Comparison of ENCODE assay signal across 16 cellular contexts in genomic region chrX:129782015-129782495, GRCh38. TPM values are rescaled to one million over a fixed set of nuclear protein-coding genes. Genes with fewer than 3 reads are reported as not detected.
DNase-seq lines count a peak whose midpoint lies in the region; ATAC-seq and TF ChIP-seq lines count a peak whose summit lies in the region.
"Had no signal": no experiment of that assay in that cellular context is flagged by ENCODE, and none has a peak within 500 bp of the region (broad histone marks: within the 10 kb centered on the region; RNA-seq: fewer than 3 reads in every experiment).

No MANE protein-coding gene starts in this region.

- H3K4me3 Mint-ChIP-seq in activated naive CD4-positive, alpha-beta T cell treated with anti-CD3 and anti-CD28 coated beads, Interleukin-2, amount 10 ng/mL, durations not matched to agents 7 days and 5 days: peak overlapping the region; percentile 94
- H3K4me3 Mint-ChIP-seq in dendritic cell treated with granulocyte-macrophage colony-stimulating factor and Interleukin-4, amounts not matched to agents 40 ng/mL and 50 ng/mL, for 4 days: peak overlapping the region; percentile 96
- H3K4me3 Mint-ChIP-seq: endodermal cell, H9 had no signal

- peaks cover 64% of the 10 kb centered on the region for H3K36me3 Mint-ChIP-seq in activated naive CD4-positive, alpha-beta T cell treated with anti-CD3 and anti-CD28 coated beads, Interleukin-2, amount 10 ng/mL, durations not matched to agents 7 days and 5 days
- H3K36me3 Mint-ChIP-seq in dendritic cell treated with granulocyte-macrophage colony-stimulating factor and Interleukin-4, amounts not matched to agents 40 ng/mL and 50 ng/mL, for 4 days (ENCODE audit: low read depth): peaks cover 66% of the 10 kb centered on the region

- BruUV-seq in OCI-LY7 (replicated peaks; lab: Mats Ljungman, UMichigan): no TSS peak

- no peak for DNase-seq in activated naive CD4-positive, alpha-beta T cell treated with anti-CD3 and anti-CD28 coated beads, Interleukin-2, amount 10 ng/mL, durations not matched to agents 7 days and 5 days
- DNase-seq in activated naive CD4-positive, alpha-beta T cell treated with Interleukin-2 at 50 U/mL for 16 hours: no peak
- DNase-seq in OCI-LY7 (ENCODE audit: low spot score): no peak
- DNase-seq in upper lobe of left lung: no peak
- no peak for DNase-seq in COR-L47 (lab: John Stamatoyannopoulos, UW)
- no peak for DNase-seq in NCI-H774 (lab: John Stamatoyannopoulos, UW)
- DNase-seq in T-helper 9 cell: no peak
- DNase-seq: DMS79 treated with DMSO at 0.1 percent for 48 hours, foreskin melanocyte, H9, NCI-H2171, PC-9, uterus had no signal

- H3K27me3 Mint-ChIP-seq in activated naive CD4-positive, alpha-beta T cell treated with anti-CD3 and anti-CD28 coated beads, Interleukin-2, amount 10 ng/mL, durations not matched to agents 7 days and 5 days: no peaks in the 10 kb centered on the region
- no peaks in the 10 kb centered on the region for H3K27me3 Mint-ChIP-seq in dendritic cell treated with granulocyte-macrophage colony-stimulating factor and Interleukin-4, amounts not matched to agents 40 ng/mL and 50 ng/mL, for 4 days

- 67 to 71% methylated on average over 2 to 5 of the region's 5 CpGs for WGBS in upper lobe of left lung, 2 donors

- no peaks in the 10 kb centered on the region for H3K9me3 ChIP-seq in OCI-LY7 (ENCODE audit: low read length)
- no peaks in the 10 kb centered on the region for H3K9me3 ChIP-seq in upper lobe of left lung
- H3K9me3 ChIP-seq: mucosa of descending colon, uterus had no signal

- H3K4me2 ChIP-seq in OCI-LY7 (ENCODE audit: low read length): peak overlapping the region; percentile 100
- H3K4me2 ChIP-seq: PC-9 had no signal

- H3K27ac ChIP-seq in OCI-LY7 (ENCODE audit: low read depth, low read length, poor library complexity, severe bottlenecking): peak overlapping the region; percentile 99
- H3K27ac ChIP-seq in upper lobe of left lung: peak overlapping the region in 3 of 4 donors; percentile 53 to 82 (median 82)
- H3K27ac ChIP-seq: PC-9, uterus had no signal

- TF ChIP-seq CTCF in OCI-LY7 (conservative IDR thresholded peaks at IDR 0.05; ENCODE audit: low read length): no peak
- no peak for TF ChIP-seq CTCF in upper lobe of left lung (IDR thresholded peaks at IDR 0.05)

- H3K79me2 ChIP-seq in OCI-LY7 (ENCODE audit: insufficient read depth, low read depth, low read length): peaks cover 84% of the 10 kb centered on the region

- H2AFZ ChIP-seq in OCI-LY7 (ENCODE audit: low read length): no peak overlapping the region
- H2AFZ ChIP-seq: PC-9 had no signal

- CTCF ChIA-PET in activated naive CD4-positive, alpha-beta T cell treated with anti-CD3 and anti-CD28 coated beads, Interleukin-2, amount 10 ng/mL, durations not matched to agents 7 days and 5 days (lab: Charles Lee): interaction anchor here (1.2 to 6.1 kb wide), 8 partner anchors 10 to 142 kb away, joined by 3 to 39 read pairs (median 14); no protein-coding TSS in a partner anchor
- CTCF ChIA-PET in OCI-LY7 (lab: Charles Lee; ENCODE audit: unreplicated experiment): interaction anchor here (0.7 to 2.1 kb wide), 3 partner anchors 10 to 177 kb away, joined by 3 to 9 read pairs (median 7); no protein-coding TSS in a partner anchor

- H3K36me3 ChIP-seq in OCI-LY7 (ENCODE audit: insufficient read depth, low read length) (peaks cover 61% of the 10 kb centered on the region), upper lobe of left lung (no peaks in the 10 kb centered on the region)
- H3K36me3 ChIP-seq: uterus had no signal

- H3K4me1 ChIP-seq in OCI-LY7 (ENCODE audit: insufficient read depth, low read length, poor library complexity, severe bottlenecking) (peaks cover 68% of the 10 kb centered on the region), upper lobe of left lung (peaks cover 0 to 15% (median 2%) of the 10 kb centered on the region in 4 donors)
- H3K4me1 ChIP-seq: uterus had no signal

- H3K4me3 ChIP-seq in OCI-LY7 (ENCODE audit: low read depth, low read length, poor library complexity, severe bottlenecking) (peak overlapping the region; percentile 99), upper lobe of left lung (peak overlapping the region in 3 of 4 donors; percentile 4 to 47 (median 9))
- H3K4me3 ChIP-seq: mucosa of descending colon, PC-9, uterus had no signal

- H3K9me3 Mint-ChIP-seq in activated naive CD4-positive, alpha-beta T cell treated with anti-CD3 and anti-CD28 coated beads, Interleukin-2, amount 10 ng/mL, durations not matched to agents 7 days and 5 days: no peaks in the 10 kb centered on the region
- H3K9me3 Mint-ChIP-seq in dendritic cell treated with granulocyte-macrophage colony-stimulating factor and Interleukin-4, amounts not matched to agents 40 ng/mL and 50 ng/mL, for 4 days: no peaks in the 10 kb centered on the region

- no peak for TF ChIP-seq POLR2A in upper lobe of left lung (IDR thresholded peaks at IDR 0.05)

- intact Hi-C loops in OCI-LY7 (cut with micrococcal nuclease; ENCODE audit: unreplicated experiment): loop anchor here (2.0 to 10.0 kb wide), 2 partner anchors 23 to 393 kb away; partner anchors contain the start of gene RAB33A
- intact Hi-C loops in dendritic cell treated with granulocyte-macrophage colony-stimulating factor and Interleukin-4, amounts not matched to agents 40 ng/mL and 50 ng/mL, for 4 days (cut with micrococcal nuclease): loop anchor here (5.0 to 10.0 kb wide), 2 partner anchors 40 to 47 kb away; partner anchors contain the start of gene XPNPEP2

- peaks cover 71% of the 10 kb centered on the region for H3K4me1 Mint-ChIP-seq in activated naive CD4-positive, alpha-beta T cell treated with anti-CD3 and anti-CD28 coated beads, Interleukin-2, amount 10 ng/mL, durations not matched to agents 7 days and 5 days
- H3K4me1 Mint-ChIP-seq in dendritic cell treated with granulocyte-macrophage colony-stimulating factor and Interleukin-4, amounts not matched to agents 40 ng/mL and 50 ng/mL, for 4 days (ENCODE audit: low read depth): peaks cover 58% of the 10 kb centered on the region
- H3K4me1 Mint-ChIP-seq: H9 had no signal

- H4K20me1 ChIP-seq in OCI-LY7 (ENCODE audit: insufficient read depth, low read length): peaks cover 21% of the 10 kb centered on the region

- POLR2A ChIA-PET in OCI-LY7 (lab: Charles Lee): interaction anchor here (0.7 to 6.9 kb wide), 5 partner anchors 12 to 304 kb away, joined by 3 to 126 read pairs (median 4); no protein-coding TSS in a partner anchor

- peak overlapping the region; percentile 94 for H3K27ac Mint-ChIP-seq in activated naive CD4-positive, alpha-beta T cell treated with anti-CD3 and anti-CD28 coated beads, Interleukin-2, amount 10 ng/mL, durations not matched to agents 7 days and 5 days
- peak overlapping the region; percentile 96 for H3K27ac Mint-ChIP-seq in dendritic cell treated with granulocyte-macrophage colony-stimulating factor and Interleukin-4, amounts not matched to agents 40 ng/mL and 50 ng/mL, for 4 days
- H3K27ac Mint-ChIP-seq: endodermal cell, H9 had no signal

- TF ChIP-seq EP300 in upper lobe of left lung (IDR thresholded peaks at IDR 0.05): no peak

- no peak for ATAC-seq in upper lobe of left lung (ENCODE audit: low FRiP score in 2 of 2)

- no peaks in the 10 kb centered on the region for H3K9me2 ChIP-seq in OCI-LY7 (ENCODE audit: insufficient read depth, low read length)

- H3K27me3 ChIP-seq in upper lobe of left lung: no peaks in the 10 kb centered on the region
- H3K27me3 ChIP-seq: uterus had no signal

RNA-seq across cellular contexts. Expression of gene SASH3, which starts 2.3 kb away (rescaled TPM):
- 163 and 194 TPM in 2 replicates for total RNA-seq in OCI-LY7 (2014; rRNA removed; shearing (Covaris generic))
- total RNA-seq in OCI-LY7 (2022) (150 and 157 TPM in 2 replicates), upper lobe of left lung (10 to 100 TPM; 21.5 to 60.3 (median 37.9) TPM)
- total RNA-seq: endodermal cell, H9, PC-9 had no signal

RNA-seq across cellular contexts. Expression of gene XPNPEP2, which starts 43.3 kb away (rescaled TPM):
- total RNA-seq in OCI-LY7 (2014; rRNA removed; shearing (Covaris generic)): not detected in 2 replicates
- total RNA-seq in OCI-LY7 (2022) (not detected in 2 replicates), upper lobe of left lung (1 to 10 TPM in 3 of 6 donors, under 1 TPM in 1, not detected in 2; 0.91 to 5.1 (median 2.5) TPM)
- total RNA-seq: PC-9 had no signal
